In genomic region chr2:76850969-76851368, GRCh38 we compare ENCODE assay signal across 13 cellular contexts.
A peak's percentile ranks its signal among the peaks of the same experiment; 100 is the strongest.
DNase-seq lines count a peak whose midpoint lies in the region.
"Had no signal": no experiment of that assay in that cellular context is flagged by ENCODE, and none has a peak within 500 bp of the region (broad histone marks: within the 10 kb centered on the region; RNA-seq: fewer than 3 reads in every experiment).

No MANE protein-coding gene starts in this region.

- DNase-seq in NCI-H2227 (lab: John Stamatoyannopoulos, UW; ENCODE audit: unreplicated experiment) (peak; percentile 71), NCI-H2227 treated with DMSO at 0.1 percent for 48 hours (lab: John Stamatoyannopoulos, UW) (no peak), NCI-H187 treated with DMSO at 0.1 percent for 48 hours (lab: John Stamatoyannopoulos, UW) (peak; percentile 80), NCI-H748 (lab: John Stamatoyannopoulos, UW; ENCODE audit: unreplicated experiment) (peak; percentile 81), HuH-7 (ENCODE audit: low spot score) (no peak), AML-193 (lab: John Stamatoyannopoulos, UW) (no peak), SIG-M5 treated with dmso at 0.1 percent for 504 hours (lab: John Stamatoyannopoulos, UW; ENCODE audit: unreplicated experiment) (no peak)
- DNase-seq in effector CD8-positive, alpha-beta T cell (lab: John Stamatoyannopoulos, UW): no peak
- DNase-seq: KG1, NCI-H1436, NCI-H524 treated with DMSO at 0.1 percent for 48 hours, PC-9, SW 1271 had no signal

Comparison
In these comparisons a context has a peak if more than half of its experiments do, and no peak if none do; other contexts are left out.
1. DNase-seq: peak in NCI-H2227 (single experiment), NCI-H187 treated with DMSO at 0.1 percent for 48 hours (single experiment) and NCI-H748 (single experiment); none in NCI-H2227 treated with DMSO at 0.1 percent for 48 hours (single experiment), HuH-7 (single experiment), AML-193 (0 of 2), SIG-M5 treated with dmso at 0.1 percent for 504 hours (single experiment) and effector CD8-positive, alpha-beta T cell (single experiment).